In genomic region chr18:49114556-49114955, GRCh38 we compare ENCODE assay signal across 1 cellular context.
TF ChIP-seq lines count a peak whose summit lies in the region.

No MANE protein-coding gene starts in this region.

TF ChIP-seq in H1, 55 proteins besides CTCF, POLR2A, EP300 and RAD21 (continued from another document):
- TF ChIP-seq RXRA (IDR thresholded peaks at IDR 0.05; ENCODE audit: insufficient read depth, low read depth, low read length) (no peak), SIN3A (conservative IDR thresholded peaks at IDR 0.05 in 1 of 2, IDR thresholded peaks at IDR 0.05 in 1 of 2; ENCODE audit: low read depth in 1 of 2, low read length in 2 of 2) (no peak), HDAC2 (IDR thresholded peaks at IDR 0.05; ENCODE audit: borderline replicate concordance in 1 of 2, low read depth in 2 of 2, low read length in 2 of 2) (no peak), CBX8 (IDR thresholded peaks at IDR 0.05; ENCODE audit: borderline replicate concordance, low read depth, low read length) (no peak), NRF1 (IDR thresholded peaks at IDR 0.05; ENCODE audit: low read depth, low read length) (no peak), TAF1 (IDR thresholded peaks at IDR 0.05; ENCODE audit: low read depth, low read length) (no peak), CTBP2 (IDR thresholded peaks at IDR 0.05; ENCODE audit: borderline replicate concordance, insufficient read depth, insufficient read length, low read length) (no peak), CBX5 (IDR thresholded peaks at IDR 0.05; ENCODE audit: low read depth, low read length) (no peak)
